In the genomic region with DNA sequence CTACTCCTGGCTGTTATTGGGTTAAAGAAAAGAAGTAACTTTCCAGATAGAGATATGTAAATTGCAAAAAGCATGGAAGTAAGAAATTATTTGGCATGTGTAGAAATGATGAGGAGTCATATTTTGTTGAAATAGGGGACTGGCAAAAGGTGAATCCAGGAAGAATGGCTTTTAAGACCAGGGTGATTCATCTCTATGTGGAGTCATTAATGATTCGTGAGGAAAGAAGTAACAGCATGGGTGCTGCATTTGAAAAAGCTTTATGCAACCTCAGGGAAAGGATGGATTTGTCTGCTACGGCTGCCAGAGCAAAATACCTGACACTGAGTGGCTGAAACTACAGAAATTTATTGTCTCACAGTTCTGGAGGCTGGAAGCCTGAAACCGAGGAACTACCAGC, we compare ENCODE assay signal across 17 cellular contexts.
"Had no signal": no experiment of that assay in that cellular context is flagged by ENCODE, and none has a peak within 500 bp of the region (broad histone marks: within the 10 kb centered on the region; RNA-seq: fewer than 3 reads in every experiment).

No MANE protein-coding gene starts in this region.

- H3K4me3 Mint-ChIP-seq: activated naive CD4-positive, alpha-beta T cell treated with anti-CD3 and anti-CD28 coated beads, Interleukin-2, amount 50 U/mL, for 24 hours; nephron progenitor cell; T-helper 17 cell had no signal

- H3K4me1 Mint-ChIP-seq: activated naive CD4-positive, alpha-beta T cell treated with anti-CD3 and anti-CD28 coated beads, Interleukin-2, amount 50 U/mL, for 24 hours; nephron progenitor cell; T-helper 17 cell had no signal

- ATAC-seq: left lung, T-helper 17 cell had no signal

- H3K27me3 ChIP-seq: ascending aorta, breast epithelium, esophagus muscularis mucosa, left lung, thyroid gland had no signal

- H3K36me3 Mint-ChIP-seq: activated naive CD4-positive, alpha-beta T cell treated with anti-CD3 and anti-CD28 coated beads, Interleukin-2, amount 50 U/mL, for 24 hours had no signal

- H3K27ac ChIP-seq: ascending aorta, breast epithelium, esophagus muscularis mucosa, left lung, thyroid gland, WERI-Rb-1 had no signal

- H3K4me1 ChIP-seq: ascending aorta, breast epithelium, left lung, thyroid gland had no signal

- H3K9me3 ChIP-seq: ascending aorta, breast epithelium, esophagus muscularis mucosa, left lung, thyroid gland had no signal

- H3K27ac Mint-ChIP-seq: activated naive CD4-positive, alpha-beta T cell treated with anti-CD3 and anti-CD28 coated beads, Interleukin-2, amount 50 U/mL, for 24 hours; nephron progenitor cell; T-helper 17 cell had no signal

- H3K36me3 ChIP-seq: ascending aorta, breast epithelium, esophagus muscularis mucosa, left lung, thyroid gland, WERI-Rb-1 had no signal

- H3K4me3 ChIP-seq: ascending aorta, breast epithelium, esophagus muscularis mucosa, left lung, thyroid gland had no signal

- H3K9me3 Mint-ChIP-seq: activated naive CD4-positive, alpha-beta T cell treated with anti-CD3 and anti-CD28 coated beads, Interleukin-2, amount 50 U/mL, for 24 hours; nephron progenitor cell had no signal

- DNase-seq: activated CD4-positive, alpha-beta T cell treated with anti-CD3 and anti-CD28 coated beads for 1 hour; activated gamma-delta T cell; effector CD4-positive, alpha-beta T cell; hypothalamus; left lung; midbrain; nephron progenitor cell; nucleus accumbens; stimulated activated CD8-positive, alpha-beta memory T cell treated with anti-CD3 and anti-CD28 coated beads, Interleukin-4, amount 100 ng/mL, for 48 hours; stimulated activated naive CD4-positive, alpha-beta T cell treated with Interleukin-2 at 50 U/mL for 16 hours; T-helper 17 cell; thyroid gland; WERI-Rb-1 had no signal
